24 cellular contexts compared by ENCODE assay signal in genomic region chr21:43313221-43313938, GRCh38.
DNase-seq lines count a peak whose midpoint lies in the region; ATAC-seq, FAIRE-seq and TF ChIP-seq lines count a peak whose summit lies in the region.
"Had no signal": no experiment of that assay in that cellular context is flagged by ENCODE, and none has a peak within 500 bp of the region (broad histone marks: within the 10 kb centered on the region; RNA-seq: fewer than 3 reads in every experiment).

No MANE protein-coding gene starts in this region.

- H3K27me3 ChIP-seq in NT2/D1 (ENCODE audit: insufficient read depth, insufficient read length) (no peaks in the 10 kb centered on the region), right lobe of liver (no peaks in the 10 kb centered on the region), HAP-1 (ENCODE audit: low read depth) (no peaks in the 10 kb centered on the region)
- H3K27me3 ChIP-seq: colonic mucosa, pancreas had no signal

- POLR2A ChIA-PET in A549 (lab: Yijun Ruan, JAX), result no interaction called here

- CTCF ChIA-PET in A549 (lab: Yijun Ruan, JAX), result interaction anchor here (2.0 kb wide), 1 partner anchor 11 kb away, joined by 6 read pairs; no protein-coding TSS in a partner anchor

- no peak for TF ChIP-seq EP300 in A549 (IDR thresholded peaks at IDR 0.05)

- FAIRE-seq in A549 (lab: Jason Lieb, UNC) (no peak), HTR-8/SVneo (lab: Jason Lieb, UNC) (no peak)
- FAIRE-seq: D721Med, pancreas, urothelium cell line had no signal

- 79% methylated on average over 7 of the region's 20 CpGs for WGBS in A549 (ENCODE audit: missing lambda C conversion rate)
- 72% methylated on average over 7 of the region's 20 CpGs for WGBS in right lobe of liver (ENCODE audit: insufficient coverage, low coverage, low lambda C conversion rate, missing lambda C conversion rate)

- H3K4me1 ChIP-seq in A549, result peaks cover 12% of the 10 kb centered on the region; the same call in 2 of the 3 replicates
- H3K4me1 ChIP-seq in NT2/D1 (ENCODE audit: insufficient read depth, insufficient read length), result peaks cover 18% of the 10 kb centered on the region
- peaks cover 0 to 8% (median 4%) of the 10 kb centered on the region in 4 donors for H3K4me1 ChIP-seq in right lobe of liver
- no peaks in the 10 kb centered on the region for H3K4me1 ChIP-seq in HAP-1

- intact Hi-C loops in right lobe of liver (cut with DNase I), result no loop called here

- H3K4me3 ChIP-seq in A549, result no peak overlapping the region
- peak overlapping the region; percentile 69 for H3K4me3 ChIP-seq in GM12865 (ENCODE audit: low read depth, low read length)
- H3K4me3 ChIP-seq in NT2/D1 (ENCODE audit: insufficient read length, low read depth), result no peak overlapping the region
- no peak overlapping the region for H3K4me3 ChIP-seq in right lobe of liver
- H3K4me3 ChIP-seq in HAP-1, result no peak overlapping the region
- H3K4me3 ChIP-seq: colonic mucosa, GM23248, pancreas, suprapubic skin had no signal

- TF ChIP-seq POLR2A in A549 (IDR thresholded peaks at IDR 0.05; ENCODE audit: low read length), result no peak
- TF ChIP-seq POLR2A in right lobe of liver (IDR thresholded peaks at IDR 0.05), result no peak

- peak overlapping the region; percentile 30 to 58; a peak in 3 of 6 replicates for H3K27ac ChIP-seq in A549
- H3K27ac ChIP-seq in right lobe of liver, result no peak overlapping the region
- H3K27ac ChIP-seq: epithelial cell of prostate, GM23248, pancreas had no signal

- H3K9me3 ChIP-seq in A549 (peaks cover 6% of the 10 kb centered on the region; the same call in 1 of the 3 replicates), NT2/D1 (ENCODE audit: insufficient read depth, low read length) (peaks cover 16% of the 10 kb centered on the region; the same call in 1 of the 2 replicates), right lobe of liver (no peaks in the 10 kb centered on the region), HAP-1 (no peaks in the 10 kb centered on the region)
- H3K9me3 ChIP-seq: colonic mucosa, pancreas, suprapubic skin had no signal

- in situ Hi-C loops in HAP-1 (cut with MboI; ENCODE audit: low sequenced_read_pairs), result loop anchor here (10.0 kb wide), 1 partner anchor 341 kb away; the partner anchor contains the start of genes HSF2BP and RRP1B

- H3K36me3 ChIP-seq in NT2/D1 (ENCODE audit: insufficient read depth, insufficient read length, low read length) (no peaks in the 10 kb centered on the region), right lobe of liver (no peaks in the 10 kb centered on the region), HAP-1 (replicated peaks) (no peaks in the 10 kb centered on the region)
- H3K36me3 ChIP-seq: colonic mucosa, pancreas, suprapubic skin had no signal

- no peak overlapping the region for H3K4me2 ChIP-seq in A549

- peak overlapping the region; percentile 70 for H3K9ac ChIP-seq in NT2/D1 (ENCODE audit: insufficient read length, low read depth)
- H3K9ac ChIP-seq: GM23248 had no signal

- no peak for TF ChIP-seq RAD21 in A549 (conservative IDR thresholded peaks at IDR 0.05 in 1 of 2, IDR thresholded peaks at IDR 0.05 in 1 of 2)

- no peak for DNase-seq in A549 (ENCODE audit: low read depth in 1 of 2, low spot score in 1 of 2)
- DNase-seq in GM12865 (ENCODE audit: low read depth), result peak; percentile 53
- no peak for DNase-seq in NT2/D1 (ENCODE audit: low read depth, low spot score)
- DNase-seq in right lobe of liver, result peak in 2 of 3 donors; percentile 13 to 54
- no peak for DNase-seq in HAP-1 (ENCODE audit: low spot score in 2 of 2)
- DNase-seq in HTR-8/SVneo (ENCODE audit: insufficient read length, low spot score), result no peak
- no peak for DNase-seq in GM10266 (ENCODE audit: extremely low spot score)
- DNase-seq: activated naive CD4-positive, alpha-beta T cell treated with anti-CD3 and anti-CD28 coated beads, Interleukin-2, amount 50 U/mL, for 16 hours; effector CD8-positive, alpha-beta T cell; glutamatergic neuron; GM23248; islet precursor cell; midbrain; NCI-H1105 treated with DMSO at 0.1 percent for 48 hours; NCI-H226; stimulated activated CD4-positive, alpha-beta T cell treated with anti-CD3 and anti-CD28 coated beads, Interleukin-2, amount 100 ng/mL, for 48 hours had no signal

- ATAC-seq in A549 (no peak), right lobe of liver (no peak), GM21717 (IDR thresholded peaks at IDR 0.05; ENCODE audit: unreplicated experiment) (no peak)
- ATAC-seq: SK-N-SH treated with all-trans-retinoic acid at 6 μM for 48 hours had no signal

- TF ChIP-seq CTCF in A549 (IDR thresholded peaks at IDR 0.05) (no peak), GM12865 (IDR thresholded peaks at IDR 0.05; ENCODE audit: insufficient read depth, low read depth, low read length, missing control alignments) (no peak), right lobe of liver (IDR thresholded peaks at IDR 0.05) (no peak), GM10266 (IDR thresholded peaks at IDR 0.05; ENCODE audit: control insufficient read depth, insufficient read depth, low read depth, missing control alignments) (no peak)

TF ChIP-seq in A549, 52 proteins besides CTCF, POLR2A, EP300 and RAD21:
- TF ChIP-seq SREBF2 (IDR thresholded peaks at IDR 0.05) (no peak), HOXA7 (CRISPR knock-in tag; IDR thresholded peaks at IDR 0.05) (no peak), ZC3H11A (IDR thresholded peaks at IDR 0.05) (no peak), NR3C1 (IDR thresholded peaks at IDR 0.05) (no peak)

Comparison
In these comparisons a context has a peak if more than half of its experiments do, and no peak if none do; other contexts are left out.
1. DNase-seq: peak in GM12865 (single experiment) and right lobe of liver (2 of 3); none in A549 (0 of 2), NT2/D1 (single experiment), HAP-1 (0 of 2), HTR-8/SVneo (single experiment) and GM10266 (single experiment).
2. H3K27ac ChIP-seq: peak in A549 (2 of 2); none in right lobe of liver (0 of 3).